Comparison of ENCODE assay signal across 15 cellular contexts in genomic region chr1:25917996-25918395, GRCh38. TPM values are rescaled to one million over a fixed set of nuclear protein-coding genes. Genes with fewer than 3 reads are reported as not detected.
DNase-seq lines count a peak whose midpoint lies in the region; ATAC-seq and TF ChIP-seq lines count a peak whose summit lies in the region.
"Had no signal": no experiment of that assay in that cellular context is flagged by ENCODE, and none has a peak within 500 bp of the region (broad histone marks: within the 10 kb centered on the region; RNA-seq: fewer than 3 reads in every experiment).

No MANE protein-coding gene starts in this region.

- DNase-seq in CD4-positive, alpha-beta T cell: no peak
- no peak for DNase-seq in activated T-helper 1 cell treated with anti-CD3 and anti-CD28 coated beads, Interleukin-12 subunit alpha, Interleukin-12 subunit beta, Interleukin-2, Interleukin-4 antibody, amounts not matched to agents 30 ng/mL and 10 ng/mL and 1 ng/mL, durations not matched to agents 14 hours and 24 hours and 36 hours (ENCODE audit: low spot score)
- DNase-seq in left kidney (ENCODE audit: low read depth, low spot score) (peak; percentile 58), left lung (no peak), MG63 (no peak), GM19238 (ENCODE audit: insufficient read length, low spot score) (no peak), LoVo (ENCODE audit: low spot score) (no peak)
- DNase-seq: activated effector memory CD4-positive, alpha-beta T cell treated with anti-CD3 and anti-CD28 coated beads, Interleukin-2, amount 50 U/mL, for 16 hours; C1 segment of cervical spinal cord; colonic mucosa; HCEC 1CT; MM.1S; NCI-H2227 treated with DMSO at 0.1 percent for 48 hours had no signal

- H3K4me1 Mint-ChIP-seq in CD4-positive, alpha-beta T cell (ENCODE audit: low read depth): peaks cover 32% of the 10 kb centered on the region
- peaks cover 22% of the 10 kb centered on the region for H3K4me1 Mint-ChIP-seq in activated T-helper 1 cell treated with anti-CD3 and anti-CD28 coated beads, Interleukin-12 subunit alpha, Interleukin-12 subunit beta, Interleukin-2, Interleukin-4 antibody, amounts not matched to agents 30 ng/mL and 10 ng/mL and 1 ng/mL, durations not matched to agents 14 hours and 24 hours and 36 hours (ENCODE audit: low read depth)

- H3K36me3 Mint-ChIP-seq in CD4-positive, alpha-beta T cell (ENCODE audit: low read depth): no peaks in the 10 kb centered on the region
- peaks cover 5% of the 10 kb centered on the region for H3K36me3 Mint-ChIP-seq in activated T-helper 1 cell treated with anti-CD3 and anti-CD28 coated beads, Interleukin-12 subunit alpha, Interleukin-12 subunit beta, Interleukin-2, Interleukin-4 antibody, amounts not matched to agents 30 ng/mL and 10 ng/mL and 1 ng/mL, durations not matched to agents 14 hours and 24 hours and 36 hours (ENCODE audit: low read depth)

- no peaks in the 10 kb centered on the region for H3K27me3 Mint-ChIP-seq in CD4-positive, alpha-beta T cell
- H3K27me3 Mint-ChIP-seq in activated T-helper 1 cell treated with anti-CD3 and anti-CD28 coated beads, Interleukin-12 subunit alpha, Interleukin-12 subunit beta, Interleukin-2, Interleukin-4 antibody, amounts not matched to agents 30 ng/mL and 10 ng/mL and 1 ng/mL, durations not matched to agents 14 hours and 24 hours and 36 hours (ENCODE audit: insufficient read depth): peaks cover 12% of the 10 kb centered on the region

- CTCF ChIA-PET in CD4-positive, alpha-beta T cell (lab: Charles Lee): interaction anchor here (2.4 kb wide), 1 partner anchor 23 kb away, joined by 7 read pairs; no protein-coding TSS in a partner anchor
- CTCF ChIA-PET in HEK293 (lab: Yijun Ruan, JAX): no interaction called here

- H3K4me1 ChIP-seq in HEK293 (ENCODE audit: control insufficient read depth, insufficient read depth, low read length) (peaks cover 4% of the 10 kb centered on the region; the same call in 1 of the 2 replicates), left lung (peaks cover 0 to 10% of the 10 kb centered on the region in 2 donors)

- no peak for TF ChIP-seq CTCF in CD4-positive, alpha-beta T cell (IDR thresholded peaks at IDR 0.05)
- TF ChIP-seq CTCF in HEK293 (tag by site-specific recombination; IDR thresholded peaks at IDR 0.05) (no peak), left lung (IDR thresholded peaks at IDR 0.05) (no peak)

- intact Hi-C loops in CD4-positive, alpha-beta T cell (cut with DNase I, micrococcal nuclease): no loop called here
- intact Hi-C loops in activated T-helper 1 cell treated with anti-CD3 and anti-CD28 coated beads, Interleukin-12 subunit alpha, Interleukin-12 subunit beta, Interleukin-2, Interleukin-4 antibody, amounts not matched to agents 30 ng/mL and 10 ng/mL and 1 ng/mL, durations not matched to agents 14 hours and 24 hours and 36 hours (cut with micrococcal nuclease): no loop called here
- intact Hi-C loops in left lung (cut with DNase I): no loop called here

- peak; percentile 53 for ATAC-seq in CD4-positive, alpha-beta T cell (ENCODE audit: poor library complexity)
- ATAC-seq in left lung: no peak

- H3K27ac Mint-ChIP-seq in CD4-positive, alpha-beta T cell: peak overlapping the region; percentile 78
- peak overlapping the region; percentile 19 for H3K27ac Mint-ChIP-seq in activated T-helper 1 cell treated with anti-CD3 and anti-CD28 coated beads, Interleukin-12 subunit alpha, Interleukin-12 subunit beta, Interleukin-2, Interleukin-4 antibody, amounts not matched to agents 30 ng/mL and 10 ng/mL and 1 ng/mL, durations not matched to agents 14 hours and 24 hours and 36 hours

- H3K4me3 ChIP-seq in HEK293 (ENCODE audit: low read depth, low read length): no peak overlapping the region
- no peak overlapping the region for H3K4me3 ChIP-seq in left lung
- no peak overlapping the region for H3K4me3 ChIP-seq in MG63
- H3K4me3 ChIP-seq: colonic mucosa, right atrium auricular region had no signal

- POLR2A ChIA-PET in CD4-positive, alpha-beta T cell (lab: Charles Lee): interaction anchor here (0.6 to 1.4 kb wide), 6 partner anchors 8 to 79 kb away, joined by 3 to 9 read pairs (median 6); partner anchors contain the start of gene PAFAH2
- POLR2A ChIA-PET in HEK293 (lab: Yijun Ruan, JAX): no interaction called here

- no peaks in the 10 kb centered on the region for H3K9me3 Mint-ChIP-seq in CD4-positive, alpha-beta T cell
- no peaks in the 10 kb centered on the region for H3K9me3 Mint-ChIP-seq in activated T-helper 1 cell treated with anti-CD3 and anti-CD28 coated beads, Interleukin-12 subunit alpha, Interleukin-12 subunit beta, Interleukin-2, Interleukin-4 antibody, amounts not matched to agents 30 ng/mL and 10 ng/mL and 1 ng/mL, durations not matched to agents 14 hours and 24 hours and 36 hours

- H3K4me3 Mint-ChIP-seq in CD4-positive, alpha-beta T cell: peak overlapping the region; percentile 87
- H3K4me3 Mint-ChIP-seq in activated T-helper 1 cell treated with anti-CD3 and anti-CD28 coated beads, Interleukin-12 subunit alpha, Interleukin-12 subunit beta, Interleukin-2, Interleukin-4 antibody, amounts not matched to agents 30 ng/mL and 10 ng/mL and 1 ng/mL, durations not matched to agents 14 hours and 24 hours and 36 hours: no peak overlapping the region

- H3K27me3 ChIP-seq in CD4-positive, alpha-beta T cell (ENCODE audit: control insufficient read depth, insufficient read depth, low read length): no peaks in the 10 kb centered on the region
- H3K27me3 ChIP-seq in left lung (peaks cover 0 to 7% of the 10 kb centered on the region in 2 donors), MG63 (no peaks in the 10 kb centered on the region)
- H3K27me3 ChIP-seq: colonic mucosa, right atrium auricular region had no signal

- no peaks in the 10 kb centered on the region for H3K36me3 ChIP-seq in HEK293 (ENCODE audit: control insufficient read depth in 2 of 2, insufficient read depth in 1 of 2, low read length in 2 of 2)
- no peaks in the 10 kb centered on the region for H3K36me3 ChIP-seq in left lung
- no peaks in the 10 kb centered on the region for H3K36me3 ChIP-seq in MG63
- H3K36me3 ChIP-seq: colonic mucosa, right atrium auricular region had no signal

- no peak overlapping the region for H3K27ac ChIP-seq in CD4-positive, alpha-beta T cell (ENCODE audit: low read depth, low read length)
- H3K27ac ChIP-seq in HEK293 (ENCODE audit: extremely low read depth, low read depth, low read length) (no peak overlapping the region), left lung (no peak overlapping the region)
- H3K27ac ChIP-seq: colonic mucosa, right atrium auricular region had no signal

- no peaks in the 10 kb centered on the region for H3K9me3 ChIP-seq in CD4-positive, alpha-beta T cell (ENCODE audit: control insufficient read depth, low read length)
- H3K9me3 ChIP-seq in HEK293 (ENCODE audit: control insufficient read depth, insufficient read depth, low read depth, low read length) (no peaks in the 10 kb centered on the region), left lung (no peaks in the 10 kb centered on the region), MG63 (no peaks in the 10 kb centered on the region)
- H3K9me3 ChIP-seq: colonic mucosa, right atrium auricular region had no signal

TF ChIP-seq in HEK293, 187 proteins besides CTCF, POLR2A, EP300 and RAD21:
- 0 out of 2 replicates have a peak, but pooled peaks have one; percentile 41 for TF ChIP-seq ZFHX2 (tag by site-specific recombination; conservative IDR thresholded peaks at IDR 0.05)
- TF ChIP-seq ZNF175 (tag by site-specific recombination; IDR thresholded peaks at IDR 0.05): no peak
- TF ChIP-seq EGR2 (tag by site-specific recombination; IDR thresholded peaks at IDR 0.05; ENCODE audit: low read depth): peak; percentile 71
TF ChIP-seq in HEK293: peak in this region for 2.

RNA-seq across cellular contexts. Expression of gene STMN1, which starts 11.8 kb away (rescaled TPM):
- 10 to 100 TPM; 25.2 to 25.6 TPM for total RNA-seq in CD4-positive, alpha-beta T cell
- total RNA-seq in activated T-helper 1 cell treated with anti-CD3 and anti-CD28 coated beads, Interleukin-12 subunit alpha, Interleukin-12 subunit beta, Interleukin-2, Interleukin-4 antibody, amounts not matched to agents 30 ng/mL and 10 ng/mL and 1 ng/mL, durations not matched to agents 14 hours and 24 hours and 36 hours: 203 and 205 TPM in 2 replicates
- total RNA-seq in left lung: 100 to 1,000 TPM in 1 of 2 donors, 10 to 100 TPM in 1; 50.7 to 126 TPM
- total RNA-seq in MG63 (2014; rRNA removed; shearing (Covaris generic); ENCODE audit: low replicate concordance): 85.4 and 116 TPM in 2 replicates

RNA-seq across cellular contexts. Expression of gene PAQR7, which starts 42.5 kb away (rescaled TPM):
- total RNA-seq in CD4-positive, alpha-beta T cell: 1 to 10 TPM; 1.1 to 1.5 TPM
- 5.8 and 6.1 TPM in 2 replicates for total RNA-seq in activated T-helper 1 cell treated with anti-CD3 and anti-CD28 coated beads, Interleukin-12 subunit alpha, Interleukin-12 subunit beta, Interleukin-2, Interleukin-4 antibody, amounts not matched to agents 30 ng/mL and 10 ng/mL and 1 ng/mL, durations not matched to agents 14 hours and 24 hours and 36 hours
- 10 to 100 TPM; 11.3 to 15.9 TPM for total RNA-seq in left lung
- 3.8 and 8.3 TPM in 2 replicates for total RNA-seq in MG63 (2014; rRNA removed; shearing (Covaris generic); ENCODE audit: low replicate concordance)

RNA-seq across cellular contexts. Expression of gene AUNIP, which starts 58.7 kb away (rescaled TPM):
- not detected for total RNA-seq in CD4-positive, alpha-beta T cell
- total RNA-seq in activated T-helper 1 cell treated with anti-CD3 and anti-CD28 coated beads, Interleukin-12 subunit alpha, Interleukin-12 subunit beta, Interleukin-2, Interleukin-4 antibody, amounts not matched to agents 30 ng/mL and 10 ng/mL and 1 ng/mL, durations not matched to agents 14 hours and 24 hours and 36 hours: 10.2 and 12.3 TPM in 2 replicates
- total RNA-seq in left lung: 1 to 10 TPM in 1 of 2 donors, under 1 TPM in 1; 0.97 to 1.2 TPM
- total RNA-seq in MG63 (2014; rRNA removed; shearing (Covaris generic); ENCODE audit: low replicate concordance): 10.3 and 20.6 TPM in 2 replicates
- total RNA-seq: right atrium auricular region had no signal
